ENCODE assay signal across 18 cellular contexts in genomic region chr20:14583413-14583812, GRCh38.
DNase-seq lines count a peak whose midpoint lies in the region; ATAC-seq, FAIRE-seq and TF ChIP-seq lines count a peak whose summit lies in the region.
"Had no signal": no experiment of that assay in that cellular context is flagged by ENCODE, and none has a peak within 500 bp of the region (broad histone marks: within the 10 kb centered on the region; RNA-seq: fewer than 3 reads in every experiment).

No MANE protein-coding gene starts in this region.

- no peak overlapping the region for H2AFZ ChIP-seq in mammary epithelial cell (ENCODE audit: low read depth, low read length)
- H2AFZ ChIP-seq: GM23338, neural progenitor cell had no signal

- H3K4me1 ChIP-seq in BLaER1 (no peaks in the 10 kb centered on the region), mammary epithelial cell (ENCODE audit: insufficient read depth, low read length) (peaks cover 24% of the 10 kb centered on the region)
- H3K4me1 ChIP-seq: heart left ventricle had no signal

- no peaks in the 10 kb centered on the region for H3K27me3 ChIP-seq in BLaER1
- no peaks in the 10 kb centered on the region for H3K27me3 ChIP-seq in mammary epithelial cell (ENCODE audit: insufficient read depth, low read length)
- H3K27me3 ChIP-seq: heart left ventricle, neural progenitor cell had no signal

- intact Hi-C loops in mammary epithelial cell (cut with micrococcal nuclease), result loop anchor here (1.0 to 2.0 kb wide), 2 partner anchors 61 to 247 kb away; partner anchors contain the start of gene FLRT3

- no TSS peak for BruUV-seq in mammary epithelial cell (replicated peaks; lab: Mats Ljungman, UMichigan)

- no peak for TF ChIP-seq POLR2A in H54 (IDR thresholded peaks at IDR 0.05; ENCODE audit: low read depth, low read length)

- CTCF ChIA-PET in mammary epithelial cell (lab: Charles Lee; ENCODE audit: low non-redundant PET), result no interaction called here

- peak; percentile 29 for DNase-seq in ELR (ENCODE audit: low read depth)
- DNase-seq in NCI-H2196 (lab: John Stamatoyannopoulos, UW; ENCODE audit: unreplicated experiment), result peak; percentile 71
- peak; percentile 92 for DNase-seq in mammary epithelial cell
- no peak for DNase-seq in stimulated activated CD4-positive, alpha-beta T cell treated with anti-CD3 and anti-CD28 coated beads, Interleukin-4, amount 100 ng/mL, for 24 hours
- DNase-seq in H54 (ENCODE audit: insufficient read length, low spot score), result no peak
- DNase-seq in activated CD4-positive, alpha-beta T cell treated with anti-CD3 and anti-CD28 coated beads, Interleukin-2, amount 50 U/mL, for 48 hours, result no peak
- DNase-seq: activated CD4-positive, CD25-positive, alpha-beta regulatory T cell treated with anti-CD3 and anti-CD28 coated beads, Interleukin-2, amount 50 U/mL, for 72 hours; activated naive CD4-positive, alpha-beta T cell treated with anti-CD3 and anti-CD28 coated beads for 36 hours; cortex of kidney; esophagus squamous epithelium; heart left ventricle; NCI-H774; right cardiac atrium; T-helper 17 cell had no signal

- no peak for ATAC-seq in GM18873 (IDR thresholded peaks at IDR 0.05; ENCODE audit: low FRiP score, unreplicated experiment)
- ATAC-seq: GM23338, heart left ventricle, right cardiac atrium, T-helper 17 cell had no signal

- H4K20me1 ChIP-seq in BLaER1 (no peaks in the 10 kb centered on the region), mammary epithelial cell (ENCODE audit: insufficient read depth, low read length) (no peaks in the 10 kb centered on the region)

- in situ Hi-C loops in mammary epithelial cell (cut with MboI; ENCODE audit: low sequenced_read_pairs in 2 of 2), result no loop called here

- H3K9ac ChIP-seq in BLaER1 (no peak overlapping the region), mammary epithelial cell (ENCODE audit: insufficient read depth, low read length) (no peak overlapping the region)
- H3K9ac ChIP-seq: neural progenitor cell had no signal

- H3K36me3 ChIP-seq in BLaER1 (no peaks in the 10 kb centered on the region), mammary epithelial cell (ENCODE audit: insufficient read depth, low read length) (no peaks in the 10 kb centered on the region)
- H3K36me3 ChIP-seq: esophagus squamous epithelium, heart left ventricle, neural progenitor cell had no signal

- no peak overlapping the region for H3K4me3 ChIP-seq in BLaER1
- no peak overlapping the region for H3K4me3 ChIP-seq in mammary epithelial cell (replicated peaks in 1 of 3; ENCODE audit: insufficient read depth in 1 of 3, low read depth in 2 of 3, low read length in 3 of 3)
- H3K4me3 ChIP-seq: esophagus squamous epithelium, GM23338, heart left ventricle, neural progenitor cell had no signal

- H3K79me2 ChIP-seq in mammary epithelial cell (ENCODE audit: insufficient read depth, low read length), result no peaks in the 10 kb centered on the region

- H3K27ac ChIP-seq in BLaER1 (no peak overlapping the region), mammary epithelial cell (ENCODE audit: insufficient read depth, low read depth, low read length) (peak overlapping the region; percentile 35)
- H3K27ac ChIP-seq: esophagus squamous epithelium, heart left ventricle, neural progenitor cell had no signal

- no peak for FAIRE-seq in H54 (lab: Jason Lieb, UNC)

- H3K4me2 ChIP-seq in BLaER1 (0 out of 2 replicates have a peak overlapping the region, but pooled peaks have one; percentile 13), mammary epithelial cell (ENCODE audit: insufficient read depth, low read depth, low read length) (peak overlapping the region; percentile 61)
- H3K4me2 ChIP-seq: GM23338, neural progenitor cell had no signal

- WGBS in mammary epithelial cell (ENCODE audit: low coverage, missing lambda C conversion rate), result 0% methylated on average over 1 of the region's 1 CpG

- H3K9me3 ChIP-seq in BLaER1 (no peaks in the 10 kb centered on the region), mammary epithelial cell (replicated peaks; ENCODE audit: insufficient read depth, low read length) (no peaks in the 10 kb centered on the region)
- H3K9me3 ChIP-seq: esophagus squamous epithelium had no signal

- dilution Hi-C loops in mammary epithelial cell (cut with HindIII; ENCODE audit: low sequenced_read_pairs), result no loop called here

- TF ChIP-seq CTCF in mammary epithelial cell (conservative IDR thresholded peaks at IDR 0.05 in 1 of 2, IDR thresholded peaks at IDR 0.05 in 1 of 2; ENCODE audit: extremely low read depth in 1 of 2, insufficient read depth in 1 of 2, low read depth in 1 of 2, low read length in 2 of 2), result no peak

Comparison
In these comparisons a context has a peak if more than half of its experiments do, and no peak if none do; other contexts are left out.
1. DNase-seq: peak in ELR (single experiment), NCI-H2196 (single experiment) and mammary epithelial cell (single experiment); none in stimulated activated CD4-positive, alpha-beta T cell treated with anti-CD3 and anti-CD28 coated beads, Interleukin-4, amount 100 ng/mL, for 24 hours (single experiment), H54 (single experiment) and activated CD4-positive, alpha-beta T cell treated with anti-CD3 and anti-CD28 coated beads, Interleukin-2, amount 50 U/mL, for 48 hours (0 of 2).